In the genomic region with DNA sequence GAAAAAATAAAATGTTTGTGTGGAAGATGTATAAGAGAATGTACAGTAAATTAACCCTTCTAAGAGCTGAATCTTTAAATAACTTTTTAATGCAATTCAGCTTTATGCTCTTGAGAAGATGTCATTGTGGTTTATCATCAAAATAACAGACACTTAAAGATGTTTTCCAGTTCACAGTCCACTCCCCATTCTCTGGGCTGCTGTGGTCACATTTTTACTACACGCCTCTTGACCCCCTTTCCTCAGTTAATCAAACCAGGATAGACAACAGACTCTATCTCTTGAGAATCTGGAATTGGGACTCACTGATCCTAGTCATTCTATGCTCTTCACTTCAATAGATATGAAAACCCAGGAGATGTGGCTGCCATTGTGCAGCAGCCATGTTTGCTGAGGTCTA, we compare ENCODE assay signal across 1 cellular context.
TF ChIP-seq lines count a peak whose summit lies in the region.

No MANE protein-coding gene starts in this region.

TF ChIP-seq in GM23338, 12 proteins besides CTCF, POLR2A, EP300 and RAD21:
- TF ChIP-seq ZNF331 (CRISPR knock-in tag; IDR thresholded peaks at IDR 0.05; ENCODE audit: low read depth) (no peak), CREB1 (CRISPR knock-in tag; IDR thresholded peaks at IDR 0.05; ENCODE audit: low read depth) (no peak), JUNB (IDR thresholded peaks at IDR 0.05; ENCODE audit: unreplicated experiment) (no peak), NANOG (IDR thresholded peaks at IDR 0.05; ENCODE audit: borderline replicate concordance) (no peak), STAT1 (IDR thresholded peaks at IDR 0.05; ENCODE audit: unreplicated experiment) (no peak), EZH2 (IDR thresholded peaks at IDR 0.05; ENCODE audit: low read depth, unreplicated experiment) (no peak), POLR2AphosphoS5 (IDR thresholded peaks at IDR 0.05; ENCODE audit: low read depth) (no peak), ZNF114 (CRISPR knock-in tag; IDR thresholded peaks at IDR 0.05) (no peak)
- TF ChIP-seq, protein P1, sequence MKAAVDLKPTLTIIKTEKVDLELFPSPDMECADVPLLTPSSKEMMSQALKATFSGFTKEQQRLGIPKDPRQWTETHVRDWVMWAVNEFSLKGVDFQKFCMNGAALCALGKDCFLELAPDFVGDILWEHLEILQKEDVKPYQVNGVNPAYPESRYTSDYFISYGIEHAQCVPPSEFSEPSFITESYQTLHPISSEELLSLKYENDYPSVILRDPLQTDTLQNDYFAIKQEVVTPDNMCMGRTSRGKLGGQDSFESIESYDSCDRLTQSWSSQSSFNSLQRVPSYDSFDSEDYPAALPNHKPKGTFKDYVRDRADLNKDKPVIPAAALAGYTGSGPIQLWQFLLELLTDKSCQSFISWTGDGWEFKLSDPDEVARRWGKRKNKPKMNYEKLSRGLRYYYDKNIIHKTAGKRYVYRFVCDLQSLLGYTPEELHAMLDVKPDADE (IDR thresholded peaks at IDR 0.05): no peak
- TF ChIP-seq, protein P2, sequence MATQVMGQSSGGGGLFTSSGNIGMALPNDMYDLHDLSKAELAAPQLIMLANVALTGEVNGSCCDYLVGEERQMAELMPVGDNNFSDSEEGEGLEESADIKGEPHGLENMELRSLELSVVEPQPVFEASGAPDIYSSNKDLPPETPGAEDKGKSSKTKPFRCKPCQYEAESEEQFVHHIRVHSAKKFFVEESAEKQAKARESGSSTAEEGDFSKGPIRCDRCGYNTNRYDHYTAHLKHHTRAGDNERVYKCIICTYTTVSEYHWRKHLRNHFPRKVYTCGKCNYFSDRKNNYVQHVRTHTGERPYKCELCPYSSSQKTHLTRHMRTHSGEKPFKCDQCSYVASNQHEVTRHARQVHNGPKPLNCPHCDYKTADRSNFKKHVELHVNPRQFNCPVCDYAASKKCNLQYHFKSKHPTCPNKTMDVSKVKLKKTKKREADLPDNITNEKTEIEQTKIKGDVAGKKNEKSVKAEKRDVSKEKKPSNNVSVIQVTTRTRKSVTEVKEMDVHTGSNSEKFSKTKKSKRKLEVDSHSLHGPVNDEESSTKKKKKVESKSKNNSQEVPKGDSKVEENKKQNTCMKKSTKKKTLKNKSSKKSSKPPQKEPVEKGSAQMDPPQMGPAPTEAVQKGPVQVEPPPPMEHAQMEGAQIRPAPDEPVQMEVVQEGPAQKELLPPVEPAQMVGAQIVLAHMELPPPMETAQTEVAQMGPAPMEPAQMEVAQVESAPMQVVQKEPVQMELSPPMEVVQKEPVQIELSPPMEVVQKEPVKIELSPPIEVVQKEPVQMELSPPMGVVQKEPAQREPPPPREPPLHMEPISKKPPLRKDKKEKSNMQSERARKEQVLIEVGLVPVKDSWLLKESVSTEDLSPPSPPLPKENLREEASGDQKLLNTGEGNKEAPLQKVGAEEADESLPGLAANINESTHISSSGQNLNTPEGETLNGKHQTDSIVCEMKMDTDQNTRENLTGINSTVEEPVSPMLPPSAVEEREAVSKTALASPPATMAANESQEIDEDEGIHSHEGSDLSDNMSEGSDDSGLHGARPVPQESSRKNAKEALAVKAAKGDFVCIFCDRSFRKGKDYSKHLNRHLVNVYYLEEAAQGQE (IDR thresholded peaks at IDR 0.05; ENCODE audit: unreplicated experiment): no peak
- TF ChIP-seq, protein P3, sequence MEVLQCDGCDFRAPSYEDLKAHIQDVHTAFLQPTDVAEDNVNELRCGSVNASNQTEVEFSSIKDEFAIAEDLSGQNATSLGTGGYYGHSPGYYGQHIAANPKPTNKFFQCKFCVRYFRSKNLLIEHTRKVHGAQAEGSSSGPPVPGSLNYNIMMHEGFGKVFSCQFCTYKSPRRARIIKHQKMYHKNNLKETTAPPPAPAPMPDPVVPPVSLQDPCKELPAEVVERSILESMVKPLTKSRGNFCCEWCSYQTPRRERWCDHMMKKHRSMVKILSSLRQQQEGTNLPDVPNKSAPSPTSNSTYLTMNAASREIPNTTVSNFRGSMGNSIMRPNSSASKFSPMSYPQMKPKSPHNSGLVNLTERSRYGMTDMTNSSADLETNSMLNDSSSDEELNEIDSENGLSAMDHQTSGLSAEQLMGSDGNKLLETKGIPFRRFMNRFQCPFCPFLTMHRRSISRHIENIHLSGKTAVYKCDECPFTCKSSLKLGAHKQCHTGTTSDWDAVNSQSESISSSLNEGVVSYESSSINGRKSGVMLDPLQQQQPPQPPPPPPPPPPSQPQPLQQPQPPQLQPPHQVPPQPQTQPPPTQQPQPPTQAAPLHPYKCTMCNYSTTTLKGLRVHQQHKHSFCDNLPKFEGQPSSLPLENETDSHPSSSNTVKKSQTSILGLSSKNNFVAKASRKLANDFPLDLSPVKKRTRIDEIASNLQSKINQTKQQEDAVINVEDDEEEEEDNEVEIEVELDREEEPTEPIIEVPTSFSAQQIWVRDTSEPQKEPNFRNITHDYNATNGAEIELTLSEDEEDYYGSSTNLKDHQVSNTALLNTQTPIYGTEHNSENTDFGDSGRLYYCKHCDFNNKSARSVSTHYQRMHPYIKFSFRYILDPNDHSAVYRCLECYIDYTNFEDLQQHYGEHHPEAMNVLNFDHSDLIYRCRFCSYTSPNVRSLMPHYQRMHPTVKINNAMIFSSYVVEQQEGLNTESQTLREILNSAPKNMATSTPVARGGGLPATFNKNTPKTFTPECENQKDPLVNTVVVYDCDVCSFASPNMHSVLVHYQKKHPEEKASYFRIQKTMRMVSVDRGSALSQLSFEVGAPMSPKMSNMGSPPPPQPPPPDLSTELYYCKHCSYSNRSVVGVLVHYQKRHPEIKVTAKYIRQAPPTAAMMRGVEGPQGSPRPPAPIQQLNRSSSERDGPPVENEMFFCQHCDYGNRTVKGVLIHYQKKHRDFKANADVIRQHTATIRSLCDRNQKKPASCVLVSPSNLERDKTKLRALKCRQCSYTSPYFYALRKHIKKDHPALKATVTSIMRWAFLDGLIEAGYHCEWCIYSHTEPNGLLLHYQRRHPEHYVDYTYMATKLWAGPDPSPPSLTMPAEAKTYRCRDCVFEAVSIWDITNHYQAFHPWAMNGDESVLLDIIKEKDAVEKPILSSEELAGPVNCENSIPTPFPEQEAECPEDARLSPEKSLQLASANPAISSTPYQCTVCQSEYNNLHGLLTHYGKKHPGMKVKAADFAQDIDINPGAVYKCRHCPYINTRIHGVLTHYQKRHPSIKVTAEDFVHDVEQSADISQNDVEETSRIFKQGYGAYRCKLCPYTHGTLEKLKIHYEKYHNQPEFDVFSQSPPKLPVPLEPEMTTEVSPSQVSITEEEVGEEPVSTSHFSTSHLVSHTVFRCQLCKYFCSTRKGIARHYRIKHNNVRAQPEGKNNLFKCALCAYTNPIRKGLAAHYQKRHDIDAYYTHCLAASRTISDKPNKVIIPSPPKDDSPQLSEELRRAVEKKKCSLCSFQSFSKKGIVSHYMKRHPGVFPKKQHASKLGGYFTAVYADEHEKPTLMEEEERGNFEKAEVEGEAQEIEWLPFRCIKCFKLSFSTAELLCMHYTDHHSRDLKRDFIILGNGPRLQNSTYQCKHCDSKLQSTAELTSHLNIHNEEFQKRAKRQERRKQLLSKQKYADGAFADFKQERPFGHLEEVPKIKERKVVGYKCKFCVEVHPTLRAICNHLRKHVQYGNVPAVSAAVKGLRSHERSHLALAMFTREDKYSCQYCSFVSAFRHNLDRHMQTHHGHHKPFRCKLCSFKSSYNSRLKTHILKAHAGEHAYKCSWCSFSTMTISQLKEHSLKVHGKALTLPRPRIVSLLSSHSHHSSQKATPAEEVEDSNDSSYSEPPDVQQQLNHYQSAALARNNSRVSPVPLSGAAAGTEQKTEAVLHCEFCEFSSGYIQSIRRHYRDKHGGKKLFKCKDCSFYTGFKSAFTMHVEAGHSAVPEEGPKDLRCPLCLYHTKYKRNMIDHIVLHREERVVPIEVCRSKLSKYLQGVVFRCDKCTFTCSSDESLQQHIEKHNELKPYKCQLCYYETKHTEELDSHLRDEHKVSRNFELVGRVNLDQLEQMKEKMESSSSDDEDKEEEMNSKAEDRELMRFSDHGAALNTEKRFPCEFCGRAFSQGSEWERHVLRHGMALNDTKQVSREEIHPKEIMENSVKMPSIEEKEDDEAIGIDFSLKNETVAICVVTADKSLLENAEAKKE (CRISPR knock-in tag; IDR thresholded peaks at IDR 0.05): no peak
